Comparison of ENCODE assay signal across 8 cellular contexts in genomic region chr10:31242902-31243301, GRCh38.
A peak's percentile ranks its signal among the peaks of the same experiment; 100 is the strongest.
DNase-seq lines count a peak whose midpoint lies in the region; ATAC-seq and TF ChIP-seq lines count a peak whose summit lies in the region.

No MANE protein-coding gene starts in this region.

- peak; percentile 11 for DNase-seq in NCI-H82 (lab: John Stamatoyannopoulos, UW)
- DNase-seq in NCI-H82 treated with DMSO at 0.1 percent for 48 hours (lab: John Stamatoyannopoulos, UW; ENCODE audit: unreplicated experiment) = no peak
- peak; percentile 100 for DNase-seq in RKO (ENCODE audit: low spot score)
- DNase-seq in activated naive CD8-positive, alpha-beta T cell treated with anti-CD3 and anti-CD28 coated beads, Interleukin-2, amount 50 U/mL, for 24 hours = peak; percentile 50
- no peak for DNase-seq in omental fat pad (ENCODE audit: low spot score)
- DNase-seq in HUDEP-2 (lab: John Stamatoyannopoulos, UW; ENCODE audit: unreplicated experiment in 76 of 76) = no peak
- no peak for DNase-seq in OCI-M2 (lab: John Stamatoyannopoulos, UW; ENCODE audit: unreplicated experiment)

- H3K27me3 Mint-ChIP-seq in activated naive CD8-positive, alpha-beta T cell treated with anti-CD3 and anti-CD28 coated beads, Interleukin-2, amount 50 U/mL, for 24 hours = no peaks in the 10 kb centered on the region

- no peak overlapping the region for H3K27ac Mint-ChIP-seq in activated naive CD8-positive, alpha-beta T cell treated with anti-CD3 and anti-CD28 coated beads, Interleukin-2, amount 50 U/mL, for 24 hours

- no peaks in the 10 kb centered on the region for H3K36me3 Mint-ChIP-seq in activated naive CD8-positive, alpha-beta T cell treated with anti-CD3 and anti-CD28 coated beads, Interleukin-2, amount 50 U/mL, for 24 hours (ENCODE audit: low read depth)

- ATAC-seq in activated naive CD8-positive, alpha-beta T cell treated with anti-CD3 and anti-CD28 coated beads, Interleukin-2, amount 50 U/mL, for 24 hours = peak; percentile 96
- peak; percentile 44 for ATAC-seq in omental fat pad (ENCODE audit: low FRiP score)
- ATAC-seq in HG03571 (IDR thresholded peaks at IDR 0.05; ENCODE audit: unreplicated experiment) = no peak

- H3K4me1 Mint-ChIP-seq in activated naive CD8-positive, alpha-beta T cell treated with anti-CD3 and anti-CD28 coated beads, Interleukin-2, amount 50 U/mL, for 24 hours = peaks cover 12% of the 10 kb centered on the region

- H3K9me3 Mint-ChIP-seq in activated naive CD8-positive, alpha-beta T cell treated with anti-CD3 and anti-CD28 coated beads, Interleukin-2, amount 50 U/mL, for 24 hours = peaks cover 1% of the 10 kb centered on the region

- TF ChIP-seq CTCF in omental fat pad (IDR thresholded peaks at IDR 0.05) = no peak

- no peak overlapping the region for H3K4me3 Mint-ChIP-seq in activated naive CD8-positive, alpha-beta T cell treated with anti-CD3 and anti-CD28 coated beads, Interleukin-2, amount 50 U/mL, for 24 hours

Comparison
In these comparisons a context has a peak if more than half of its experiments do, and no peak if none do; other contexts are left out.
1. DNase-seq: peak in NCI-H82 (single experiment), RKO (single experiment) and activated naive CD8-positive, alpha-beta T cell treated with anti-CD3 and anti-CD28 coated beads, Interleukin-2, amount 50 U/mL, for 24 hours (single experiment); none in NCI-H82 treated with DMSO at 0.1 percent for 48 hours (single experiment), omental fat pad (single experiment), HUDEP-2 (0 of 76) and OCI-M2 (single experiment).